ENCODE assay signal across 25 cellular contexts in genomic region chr7:31950101-31950755, GRCh38.
A peak's percentile ranks its signal among the peaks of the same experiment; 100 is the strongest.
DNase-seq lines count a peak whose midpoint lies in the region; ATAC-seq and TF ChIP-seq lines count a peak whose summit lies in the region.
"Had no signal": no experiment of that assay in that cellular context is flagged by ENCODE, and none has a peak within 500 bp of the region (broad histone marks: within the 10 kb centered on the region; RNA-seq: fewer than 3 reads in every experiment).

No MANE protein-coding gene starts in this region.

- H3K9me3 ChIP-seq in RWPE2 (ENCODE audit: severe bottlenecking), result peaks cover 2% of the 10 kb centered on the region
- peaks cover 4% of the 10 kb centered on the region for H3K9me3 ChIP-seq in hepatocyte (ENCODE audit: low read depth)
- H3K9me3 ChIP-seq: testis had no signal

- no peaks in the 10 kb centered on the region for H3K9me2 ChIP-seq in hepatocyte (replicated peaks; ENCODE audit: insufficient read depth)

- POLR2A ChIA-PET in activated CD8-positive, alpha-beta T cell treated with anti-CD3 and anti-CD28 coated beads for 36 hours (lab: Charles Lee), result no interaction called here

- H2AFZ ChIP-seq in hepatocyte, result no peak overlapping the region

- H3K4me3 ChIP-seq in RWPE2 (ENCODE audit: severe bottlenecking) (no peak overlapping the region), hepatocyte (no peak overlapping the region)
- H3K4me3 ChIP-seq: BLaER1, esophagus muscularis mucosa, heart left ventricle, mucosa of descending colon, testis had no signal

- no peak overlapping the region for H3K27ac Mint-ChIP-seq in activated CD8-positive, alpha-beta T cell treated with anti-CD3 and anti-CD28 coated beads for 36 hours
- H3K27ac Mint-ChIP-seq: H9 had no signal

- intact Hi-C loops in activated CD8-positive, alpha-beta T cell treated with anti-CD3 and anti-CD28 coated beads for 36 hours (cut with micrococcal nuclease), result no loop called here

- no peaks in the 10 kb centered on the region for H3K36me3 Mint-ChIP-seq in activated CD8-positive, alpha-beta T cell treated with anti-CD3 and anti-CD28 coated beads for 36 hours (ENCODE audit: low read depth)

- no peak overlapping the region for H3K4me3 Mint-ChIP-seq in activated CD8-positive, alpha-beta T cell treated with anti-CD3 and anti-CD28 coated beads for 36 hours
- H3K4me3 Mint-ChIP-seq: H9 had no signal

- WGBS in hepatocyte (ENCODE audit: low lambda C conversion rate, missing lambda C conversion rate), result 74% methylated on average over 4 of the region's 4 CpGs

- ATAC-seq in RWPE2 (ENCODE audit: low read depth) (peak; percentile 51; the same call in 2 of the 3 replicates), HG02759 (IDR thresholded peaks at IDR 0.05; ENCODE audit: unreplicated experiment) (no peak)
- ATAC-seq in activated CD8-positive, alpha-beta T cell treated with anti-CD3 and anti-CD28 coated beads for 36 hours, result no peak
- ATAC-seq: heart left ventricle, left cardiac atrium, mucosa of descending colon, sciatic nerve had no signal

- CTCF ChIA-PET in activated CD8-positive, alpha-beta T cell treated with anti-CD3 and anti-CD28 coated beads for 36 hours (lab: Charles Lee), result no interaction called here

- H3K27me3 ChIP-seq in RWPE2 (ENCODE audit: insufficient read depth, poor library complexity, severe bottlenecking) (no peaks in the 10 kb centered on the region), hepatocyte (no peaks in the 10 kb centered on the region)
- H3K27me3 ChIP-seq: BLaER1, esophagus muscularis mucosa, heart left ventricle, testis had no signal

- H3K27me3 Mint-ChIP-seq in activated CD8-positive, alpha-beta T cell treated with anti-CD3 and anti-CD28 coated beads for 36 hours, result no peaks in the 10 kb centered on the region

- no peak for TF ChIP-seq CTCF in RWPE2 (IDR thresholded peaks at IDR 0.05; ENCODE audit: poor library complexity, severe bottlenecking)
- no peak for TF ChIP-seq CTCF in hepatocyte (IDR thresholded peaks at IDR 0.05; ENCODE audit: poor library complexity)
- TF ChIP-seq CTCF in activated CD8-positive, alpha-beta T cell treated with anti-CD3 and anti-CD28 coated beads for 36 hours (IDR thresholded peaks at IDR 0.05), result no peak

- H3K4me1 ChIP-seq in RWPE2 (ENCODE audit: insufficient read depth, poor library complexity, severe bottlenecking), result peaks cover 34% of the 10 kb centered on the region
- H3K4me1 ChIP-seq in hepatocyte (ENCODE audit: insufficient read depth), result peaks cover 15% of the 10 kb centered on the region
- H3K4me1 ChIP-seq: BLaER1, testis had no signal

- no peaks in the 10 kb centered on the region for H3K4me1 Mint-ChIP-seq in activated CD8-positive, alpha-beta T cell treated with anti-CD3 and anti-CD28 coated beads for 36 hours (ENCODE audit: low read depth)
- H3K4me1 Mint-ChIP-seq: H9 had no signal

- DNase-seq in EH (ENCODE audit: low read depth) (peak; percentile 92), HCEC 1CT (peak; percentile 75), RWPE2 (ENCODE audit: low spot score) (no peak), hepatocyte (ENCODE audit: low spot score) (no peak), activated gamma-delta T cell treated with Interleukin-2 at 50 U/mL for 16 hours (no peak)
- DNase-seq in activated CD8-positive, alpha-beta memory T cell treated with anti-CD3 and anti-CD28 coated beads for 24 hours, result no peak
- no peak for DNase-seq in activated CD8-positive, alpha-beta T cell treated with anti-CD3 and anti-CD28 coated beads for 36 hours
- DNase-seq: dermis blood vessel endothelial cell; H9; heart left ventricle; left cardiac atrium; mucosa of descending colon; NCI-H1694 treated with DMSO at 0.1 percent for 48 hours; NCI-H446; nucleus accumbens; stimulated activated CD4-positive, alpha-beta T cell treated with anti-CD3 and anti-CD28 coated beads, Interleukin-4, amount 100 ng/mL, for 1 hour; stimulated activated CD8-positive, alpha-beta memory T cell treated with anti-CD3 and anti-CD28 coated beads, Interleukin-4, amount 100 ng/mL, for 48 hours; SW 1271; testis had no signal

- peaks cover 4% of the 10 kb centered on the region for H3K9me3 Mint-ChIP-seq in activated CD8-positive, alpha-beta T cell treated with anti-CD3 and anti-CD28 coated beads for 36 hours

- no peak overlapping the region for H3K4me2 ChIP-seq in hepatocyte
- H3K4me2 ChIP-seq: BLaER1 had no signal

- H3K79me2 ChIP-seq in hepatocyte, result no peaks in the 10 kb centered on the region

- H3K27ac ChIP-seq in RWPE2 (ENCODE audit: poor library complexity, severe bottlenecking), result peak overlapping the region; percentile 36
- H3K27ac ChIP-seq in hepatocyte, result peak overlapping the region; percentile 6
- H3K27ac ChIP-seq: BLaER1, esophagus muscularis mucosa, HL-60, testis, VCaP had no signal

- no peaks in the 10 kb centered on the region for H4K20me1 ChIP-seq in hepatocyte (ENCODE audit: insufficient read depth, poor library complexity, severe bottlenecking)
- H4K20me1 ChIP-seq: BLaER1 had no signal

- no peaks in the 10 kb centered on the region for H3K36me3 ChIP-seq in RWPE2 (ENCODE audit: low read depth)
- no peaks in the 10 kb centered on the region for H3K36me3 ChIP-seq in hepatocyte (replicated peaks; ENCODE audit: insufficient read depth, low read depth)
- H3K36me3 ChIP-seq: BLaER1, esophagus muscularis mucosa, heart left ventricle had no signal

Comparison
In these comparisons a context has a peak if more than half of its experiments do, and no peak if none do; other contexts are left out.
1. DNase-seq: peak in EH (single experiment) and HCEC 1CT (single experiment); none in RWPE2 (single experiment), hepatocyte (single experiment), activated CD8-positive, alpha-beta memory T cell treated with anti-CD3 and anti-CD28 coated beads for 24 hours (single experiment), activated gamma-delta T cell treated with Interleukin-2 at 50 U/mL for 16 hours (single experiment) and activated CD8-positive, alpha-beta T cell treated with anti-CD3 and anti-CD28 coated beads for 36 hours (single experiment).